ENCODE assay signal across 8 cellular contexts in genomic region chr17:29590261-29590978, GRCh38. TPM values are rescaled to one million over a fixed set of nuclear protein-coding genes. Genes with fewer than 3 reads are reported as not detected.
DNase-seq lines count a peak whose midpoint lies in the region; ATAC-seq lines count a peak whose summit lies in the region.

No MANE protein-coding gene starts in this region.

- H3K27me3 Mint-ChIP-seq in activated T-helper 1 cell treated with anti-CD3 and anti-CD28 coated beads, Interleukin-12 subunit alpha, Interleukin-12 subunit beta, Interleukin-2, Interleukin-4 antibody, amounts not matched to agents 30 ng/mL and 10 ng/mL and 1 ng/mL, durations not matched to agents 14 hours and 24 hours and 36 hours (ENCODE audit: insufficient read depth), result no peaks in the 10 kb centered on the region

- H2AFZ ChIP-seq in Karpas-422 (ENCODE audit: low read length), result peak overlapping the region; percentile 93

- H3K4me1 Mint-ChIP-seq in activated T-helper 1 cell treated with anti-CD3 and anti-CD28 coated beads, Interleukin-12 subunit alpha, Interleukin-12 subunit beta, Interleukin-2, Interleukin-4 antibody, amounts not matched to agents 30 ng/mL and 10 ng/mL and 1 ng/mL, durations not matched to agents 14 hours and 24 hours and 36 hours (ENCODE audit: low read depth), result peaks cover 56% of the 10 kb centered on the region

- H4K20me1 ChIP-seq in Karpas-422 (ENCODE audit: insufficient read depth, low read depth, low read length), result peaks cover 24% of the 10 kb centered on the region

- H3K27ac ChIP-seq in Karpas-422 (ENCODE audit: low read length), result peak overlapping the region; percentile 89

- H3K9ac ChIP-seq in Karpas-422 (ENCODE audit: low read length), result peak overlapping the region; percentile 97

- ATAC-seq in left cardiac atrium (no peak), HG02642 (IDR thresholded peaks at IDR 0.05; ENCODE audit: poor library complexity, unreplicated experiment) (no peak), HG03097 (IDR thresholded peaks at IDR 0.05; ENCODE audit: low FRiP score, unreplicated experiment) (no peak)

- DNase-seq in COLO668 (lab: John Stamatoyannopoulos, UW; ENCODE audit: unreplicated experiment) (peak; percentile 32), Karpas-422 (peak; percentile 93), left cardiac atrium (peak; percentile 46), skeletal muscle cell (ENCODE audit: low read depth) (no peak)
- no peak for DNase-seq in activated T-helper 1 cell treated with anti-CD3 and anti-CD28 coated beads, Interleukin-12 subunit alpha, Interleukin-12 subunit beta, Interleukin-2, Interleukin-4 antibody, amounts not matched to agents 30 ng/mL and 10 ng/mL and 1 ng/mL, durations not matched to agents 14 hours and 24 hours and 36 hours (ENCODE audit: low spot score)
- DNase-seq in stimulated activated CD4-positive, alpha-beta T cell treated with anti-CD3 and anti-CD28 coated beads, Interleukin-4, amount 100 ng/mL, for 24 hours, result no peak

- H3K9me3 Mint-ChIP-seq in activated T-helper 1 cell treated with anti-CD3 and anti-CD28 coated beads, Interleukin-12 subunit alpha, Interleukin-12 subunit beta, Interleukin-2, Interleukin-4 antibody, amounts not matched to agents 30 ng/mL and 10 ng/mL and 1 ng/mL, durations not matched to agents 14 hours and 24 hours and 36 hours, result no peaks in the 10 kb centered on the region

- peak overlapping the region; percentile 94 for H3K4me3 ChIP-seq in Karpas-422 (ENCODE audit: low read length)
- H3K4me3 ChIP-seq in skeletal muscle cell (ENCODE audit: low read depth, low read length), result peak overlapping the region; percentile 52

- H3K9me2 ChIP-seq in Karpas-422 (replicated peaks; ENCODE audit: insufficient read depth, low read length), result no peaks in the 10 kb centered on the region

- H3K27me3 ChIP-seq in Karpas-422 (ENCODE audit: low read length), result no peaks in the 10 kb centered on the region

- intact Hi-C loops in activated T-helper 1 cell treated with anti-CD3 and anti-CD28 coated beads, Interleukin-12 subunit alpha, Interleukin-12 subunit beta, Interleukin-2, Interleukin-4 antibody, amounts not matched to agents 30 ng/mL and 10 ng/mL and 1 ng/mL, durations not matched to agents 14 hours and 24 hours and 36 hours (cut with micrococcal nuclease), result no loop called here
- intact Hi-C loops in left cardiac atrium (cut with DNase I), result no loop called here

- H3K79me2 ChIP-seq in Karpas-422 (ENCODE audit: low read length), result peaks cover 41% of the 10 kb centered on the region

- no peaks in the 10 kb centered on the region for H3K9me3 ChIP-seq in Karpas-422 (ENCODE audit: low read length)

- peak overlapping the region; percentile 29 for H3K27ac Mint-ChIP-seq in activated T-helper 1 cell treated with anti-CD3 and anti-CD28 coated beads, Interleukin-12 subunit alpha, Interleukin-12 subunit beta, Interleukin-2, Interleukin-4 antibody, amounts not matched to agents 30 ng/mL and 10 ng/mL and 1 ng/mL, durations not matched to agents 14 hours and 24 hours and 36 hours

- peak overlapping the region; percentile 97 for H3K4me2 ChIP-seq in Karpas-422 (ENCODE audit: low read depth, low read length, poor library complexity, severe bottlenecking)

- H3K4me3 Mint-ChIP-seq in activated T-helper 1 cell treated with anti-CD3 and anti-CD28 coated beads, Interleukin-12 subunit alpha, Interleukin-12 subunit beta, Interleukin-2, Interleukin-4 antibody, amounts not matched to agents 30 ng/mL and 10 ng/mL and 1 ng/mL, durations not matched to agents 14 hours and 24 hours and 36 hours, result peak overlapping the region; percentile 87

- H3K4me1 ChIP-seq in Karpas-422 (ENCODE audit: low read length), result peaks cover 73% of the 10 kb centered on the region

- H3K36me3 Mint-ChIP-seq in activated T-helper 1 cell treated with anti-CD3 and anti-CD28 coated beads, Interleukin-12 subunit alpha, Interleukin-12 subunit beta, Interleukin-2, Interleukin-4 antibody, amounts not matched to agents 30 ng/mL and 10 ng/mL and 1 ng/mL, durations not matched to agents 14 hours and 24 hours and 36 hours (ENCODE audit: low read depth), result no peaks in the 10 kb centered on the region

- no peaks in the 10 kb centered on the region for H3K36me3 ChIP-seq in Karpas-422 (ENCODE audit: insufficient read depth, low read length)

RNA-seq across cellular contexts. Expression of gene GIT1, which starts 1.0 kb away (rescaled TPM):
- 58.7 and 71.5 TPM in 2 replicates for total RNA-seq in Karpas-422 (2014; rRNA removed; shearing (Covaris generic); ENCODE audit: low replicate concordance)
- 81.0 and 87.5 TPM in 2 replicates for total RNA-seq in activated T-helper 1 cell treated with anti-CD3 and anti-CD28 coated beads, Interleukin-12 subunit alpha, Interleukin-12 subunit beta, Interleukin-2, Interleukin-4 antibody, amounts not matched to agents 30 ng/mL and 10 ng/mL and 1 ng/mL, durations not matched to agents 14 hours and 24 hours and 36 hours
- total RNA-seq in left cardiac atrium, result 10 to 100 TPM; 30.8 to 44.0 TPM

RNA-seq across cellular contexts. Expression of gene ANKRD13B, which starts 2.5 kb away (rescaled TPM):
- total RNA-seq in Karpas-422 (2014; rRNA removed; shearing (Covaris generic); ENCODE audit: low replicate concordance), result 3.5 and 10.9 TPM in 2 replicates
- 45.8 and 46.2 TPM in 2 replicates for total RNA-seq in activated T-helper 1 cell treated with anti-CD3 and anti-CD28 coated beads, Interleukin-12 subunit alpha, Interleukin-12 subunit beta, Interleukin-2, Interleukin-4 antibody, amounts not matched to agents 30 ng/mL and 10 ng/mL and 1 ng/mL, durations not matched to agents 14 hours and 24 hours and 36 hours
- total RNA-seq in left cardiac atrium, result 10 to 100 TPM in 1 of 2 donors, 1 to 10 TPM in 1; 8.1 to 10.5 TPM

RNA-seq across cellular contexts. Expression of gene TP53I13, which starts 21.9 kb away (rescaled TPM):
- total RNA-seq in Karpas-422 (2014; rRNA removed; shearing (Covaris generic); ENCODE audit: low replicate concordance), result 43.8 and 122 TPM in 2 replicates
- 67.4 and 71.8 TPM in 2 replicates for total RNA-seq in activated T-helper 1 cell treated with anti-CD3 and anti-CD28 coated beads, Interleukin-12 subunit alpha, Interleukin-12 subunit beta, Interleukin-2, Interleukin-4 antibody, amounts not matched to agents 30 ng/mL and 10 ng/mL and 1 ng/mL, durations not matched to agents 14 hours and 24 hours and 36 hours
- total RNA-seq in left cardiac atrium, result 10 to 100 TPM; 42.0 to 48.8 TPM

RNA-seq across cellular contexts. Expression of gene ABHD15, which starts 23.6 kb away (rescaled TPM):
- 9.0 and 17.4 TPM in 2 replicates for total RNA-seq in Karpas-422 (2014; rRNA removed; shearing (Covaris generic); ENCODE audit: low replicate concordance)
- 18.5 and 19.5 TPM in 2 replicates for total RNA-seq in activated T-helper 1 cell treated with anti-CD3 and anti-CD28 coated beads, Interleukin-12 subunit alpha, Interleukin-12 subunit beta, Interleukin-2, Interleukin-4 antibody, amounts not matched to agents 30 ng/mL and 10 ng/mL and 1 ng/mL, durations not matched to agents 14 hours and 24 hours and 36 hours
- 10 to 100 TPM in 1 of 2 donors, 1 to 10 TPM in 1; 8.3 to 11.6 TPM for total RNA-seq in left cardiac atrium

RNA-seq across cellular contexts. Expression of gene CORO6, which starts 32.3 kb away (rescaled TPM):
- 0.79 and 1.8 TPM in 2 replicates for total RNA-seq in Karpas-422 (2014; rRNA removed; shearing (Covaris generic); ENCODE audit: low replicate concordance)
- total RNA-seq in activated T-helper 1 cell treated with anti-CD3 and anti-CD28 coated beads, Interleukin-12 subunit alpha, Interleukin-12 subunit beta, Interleukin-2, Interleukin-4 antibody, amounts not matched to agents 30 ng/mL and 10 ng/mL and 1 ng/mL, durations not matched to agents 14 hours and 24 hours and 36 hours, result 5.1 and 6.4 TPM in 2 replicates
- 10 to 100 TPM; 67.0 to 82.1 TPM for total RNA-seq in left cardiac atrium

Comparison
In these comparisons a context has a peak if more than half of its experiments do, and no peak if none do; other contexts are left out.
1. DNase-seq: peak in COLO668 (single experiment), Karpas-422 (single experiment) and left cardiac atrium (single experiment); none in activated T-helper 1 cell treated with anti-CD3 and anti-CD28 coated beads, Interleukin-12 subunit alpha, Interleukin-12 subunit beta, Interleukin-2, Interleukin-4 antibody, amounts not matched to agents 30 ng/mL and 10 ng/mL and 1 ng/mL, durations not matched to agents 14 hours and 24 hours and 36 hours (single experiment), skeletal muscle cell (single experiment) and stimulated activated CD4-positive, alpha-beta T cell treated with anti-CD3 and anti-CD28 coated beads, Interleukin-4, amount 100 ng/mL, for 24 hours (single experiment).